Comparison of ENCODE assay signal across 19 cellular contexts in genomic region chr12:89636054-89636775, GRCh38.
DNase-seq lines count a peak whose midpoint lies in the region; FAIRE-seq and TF ChIP-seq lines count a peak whose summit lies in the region.
"Had no signal": no experiment of that assay in that cellular context is flagged by ENCODE, and none has a peak within 500 bp of the region (broad histone marks: within the 10 kb centered on the region; RNA-seq: fewer than 3 reads in every experiment).

No MANE protein-coding gene starts in this region.

- no peak overlapping the region for H3K27ac ChIP-seq in CD8-positive, alpha-beta memory T cell (ENCODE audit: low read depth, low read length)
- H3K27ac ChIP-seq: left lung, PC-9 had no signal

- H3K27me3 ChIP-seq in CD8-positive, alpha-beta memory T cell (ENCODE audit: insufficient read depth, low read length, poor library complexity, severe bottlenecking) = no peaks in the 10 kb centered on the region
- H3K27me3 ChIP-seq in bronchial epithelial cell (ENCODE audit: control insufficient read depth, insufficient read depth, low read length) = no peaks in the 10 kb centered on the region
- H3K27me3 ChIP-seq: dorsolateral prefrontal cortex, left lung had no signal

- peaks cover 7 to 62% (median 29%) of the 10 kb centered on the region in 3 donors for H3K36me3 Mint-ChIP-seq in CD8-positive, alpha-beta memory T cell
- peaks cover 37% of the 10 kb centered on the region for H3K36me3 Mint-ChIP-seq in nephron progenitor cell (ENCODE audit: low read depth)

- no peak for FAIRE-seq in bronchial epithelial cell (lab: Jason Lieb, UNC)
- FAIRE-seq: H1 had no signal

- TF ChIP-seq CTCF in bronchial epithelial cell (IDR thresholded peaks at IDR 0.05; ENCODE audit: insufficient read depth, low read length, severe bottlenecking) (no peak), nephron progenitor cell (IDR thresholded peaks at IDR 0.05) (no peak)

- H3K9me3 Mint-ChIP-seq in CD8-positive, alpha-beta memory T cell = no peaks in the 10 kb centered on the region
- H3K9me3 Mint-ChIP-seq in nephron progenitor cell = no peaks in the 10 kb centered on the region

- H3K4me1 ChIP-seq in CD8-positive, alpha-beta memory T cell (ENCODE audit: insufficient read depth, low read length) = no peaks in the 10 kb centered on the region
- H3K4me1 ChIP-seq: left lung had no signal

- no peak overlapping the region for H3K4me3 Mint-ChIP-seq in CD8-positive, alpha-beta memory T cell
- no peak overlapping the region for H3K4me3 Mint-ChIP-seq in nephron progenitor cell
- H3K4me3 Mint-ChIP-seq: activated naive CD8-positive, alpha-beta T cell; T-helper 1 cell treated with Interleukin-12 subunit alpha and Interleukin-12 subunit beta and Interleukin-4 antibody, amounts not matched to agents 30 μg/mL and 1 μg/mL, for 36 hours had no signal

- H3K27ac Mint-ChIP-seq in CD8-positive, alpha-beta memory T cell = peak overlapping the region in 6 of 8 donors; percentile 3 to 61 (median 14)
- peak overlapping the region; percentile 8 for H3K27ac Mint-ChIP-seq in nephron progenitor cell
- H3K27ac Mint-ChIP-seq: T-helper 1 cell treated with Interleukin-12 subunit alpha and Interleukin-12 subunit beta and Interleukin-4 antibody, amounts not matched to agents 30 μg/mL and 1 μg/mL, for 36 hours had no signal

- POLR2A ChIA-PET in CD8-positive, alpha-beta memory T cell (lab: Charles Lee) = no interaction called here

- H3K9me3 ChIP-seq in CD8-positive, alpha-beta memory T cell (ENCODE audit: low read length) = no peaks in the 10 kb centered on the region
- H3K9me3 ChIP-seq: left lung had no signal

- H3K36me3 ChIP-seq in CD8-positive, alpha-beta memory T cell (ENCODE audit: insufficient read depth, low read length) = peaks cover 4% of the 10 kb centered on the region
- peaks cover 3% of the 10 kb centered on the region for H3K36me3 ChIP-seq in bronchial epithelial cell (ENCODE audit: control insufficient read depth, insufficient read depth, low read length)

- H3K27me3 Mint-ChIP-seq in CD8-positive, alpha-beta memory T cell = no peaks in the 10 kb centered on the region
- H3K27me3 Mint-ChIP-seq in nephron progenitor cell (ENCODE audit: low read depth, poor library complexity) = no peaks in the 10 kb centered on the region
- H3K27me3 Mint-ChIP-seq: activated naive CD8-positive, alpha-beta T cell had no signal

- DNase-seq in CD8-positive, alpha-beta memory T cell = no peak
- DNase-seq in HPDE6-E6E7 (ENCODE audit: extremely low spot score) (peak; percentile 16), bronchial epithelial cell (ENCODE audit: low read depth) (peak; percentile 91), nephron progenitor cell (no peak), NCI-H1417 (lab: John Stamatoyannopoulos, UW) (no peak), NCI-H2171 (lab: John Stamatoyannopoulos, UW) (no peak), NCI-H187 (lab: John Stamatoyannopoulos, UW) (no peak)
- no peak for DNase-seq in stimulated activated CD4-positive, alpha-beta T cell treated with anti-CD3 and anti-CD28 coated beads, Interleukin-1b, Interleukin-23, amount 100 ng/mL, for 48 hours
- DNase-seq: activated CD4-positive, alpha-beta T cell treated with anti-CD3 and anti-CD28 coated beads, Interleukin-2, amount 50 U/mL, for 4 hours; DMS153; dorsolateral prefrontal cortex; left lung; MV-4-11; nucleus accumbens; PC-9; trophoblast cell had no signal

- H3K4me1 Mint-ChIP-seq in CD8-positive, alpha-beta memory T cell = peaks cover 36 to 49% (median 39%) of the 10 kb centered on the region in 3 donors
- H3K4me1 Mint-ChIP-seq in nephron progenitor cell = peaks cover 5% of the 10 kb centered on the region

- CTCF ChIA-PET in CD8-positive, alpha-beta memory T cell (lab: Charles Lee) = interaction anchor here (0.6 kb wide), 1 partner anchor 896 kb away, joined by 4 read pairs; no protein-coding TSS in a partner anchor

- H3K4me3 ChIP-seq in CD8-positive, alpha-beta memory T cell (ENCODE audit: low read length) = no peak overlapping the region
- no peak overlapping the region for H3K4me3 ChIP-seq in bronchial epithelial cell (ENCODE audit: low read depth, low read length)
- H3K4me3 ChIP-seq: dorsolateral prefrontal cortex, left lung, PC-9 had no signal

Comparison
In these comparisons a context has a peak if more than half of its experiments do, and no peak if none do; other contexts are left out.
1. DNase-seq: peak in HPDE6-E6E7 (single experiment) and bronchial epithelial cell (single experiment); none in CD8-positive, alpha-beta memory T cell (0 of 5), nephron progenitor cell (single experiment), stimulated activated CD4-positive, alpha-beta T cell treated with anti-CD3 and anti-CD28 coated beads, Interleukin-1b, Interleukin-23, amount 100 ng/mL, for 48 hours (single experiment), NCI-H1417 (0 of 3), NCI-H2171 (single experiment) and NCI-H187 (0 of 2).